In the genomic region with DNA sequence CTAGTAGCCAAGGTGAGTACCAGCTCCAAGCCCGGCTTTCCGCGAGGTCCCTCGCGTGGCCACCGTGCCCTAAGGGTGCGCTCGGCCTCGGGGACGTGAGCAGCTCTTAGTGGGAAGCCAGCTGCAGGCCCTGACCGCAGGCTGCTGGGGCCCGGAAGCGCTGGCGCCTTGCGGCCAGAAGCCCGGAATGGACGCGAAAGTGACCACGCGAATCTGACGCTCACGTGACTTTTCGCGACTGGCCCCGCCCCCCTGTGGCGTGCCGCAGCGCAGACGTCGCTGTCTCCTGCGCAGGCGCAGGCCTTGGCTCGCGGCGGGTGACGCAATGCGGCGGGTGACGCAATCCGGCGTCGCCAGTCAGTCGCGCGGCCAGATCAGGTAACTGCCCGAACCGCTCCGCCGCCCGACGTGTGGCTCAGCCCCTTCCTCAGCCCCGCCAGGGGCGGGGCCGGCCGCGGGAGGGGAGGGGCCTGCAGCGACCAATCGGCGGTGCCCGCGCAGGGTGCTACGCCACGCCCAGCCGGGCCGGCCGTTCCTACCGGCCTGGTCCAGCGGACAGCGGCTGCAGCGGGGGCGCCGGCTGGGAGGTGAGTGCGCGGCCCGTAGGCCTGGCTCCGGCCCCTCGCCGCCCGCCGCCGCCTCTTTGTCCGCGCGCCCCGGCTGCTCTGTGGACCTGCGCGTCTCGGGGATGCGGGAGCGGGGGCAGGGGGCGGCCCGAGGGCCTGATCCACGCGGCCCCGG, we compare ENCODE assay signal across 8 cellular contexts. TPM values are rescaled to one million over a fixed set of nuclear protein-coding genes. Genes with fewer than 3 reads are reported as not detected.
DNase-seq lines count a peak whose midpoint lies in the region; ATAC-seq and TF ChIP-seq lines count a peak whose summit lies in the region.

GZF1 (plus strand) TSS at position 532 of the 741 bp plus-strand sequence. CDS start 2,202 bp downstream, outside the sequence.

- peaks cover 0 to 31% (median 15%) of the 10 kb centered on the region in 4 donors for H3K4me1 ChIP-seq in right lobe of liver

- TF ChIP-seq CTCF in CD4-positive, alpha-beta T cell (IDR thresholded peaks at IDR 0.05) = peak; percentile 5
- TF ChIP-seq CTCF in right lobe of liver (IDR thresholded peaks at IDR 0.05) = no peak

- H3K9me3 Mint-ChIP-seq in CD4-positive, alpha-beta T cell = no peaks in the 10 kb centered on the region
- no peaks in the 10 kb centered on the region for H3K9me3 Mint-ChIP-seq in activated CD4-positive, alpha-beta memory T cell treated with anti-CD3 and anti-CD28 coated beads for 36 hours

- H3K4me3 ChIP-seq in right lobe of liver = peak within 1 kb of the TSS; percentile 76 to 88 (median 81)

- peak within 1 kb of the TSS; percentile 95 for H3K27ac ChIP-seq in CD4-positive, alpha-beta T cell (ENCODE audit: low read depth, low read length)
- peak within 1 kb of the TSS; percentile 99 to 100 (median 100) for H3K27ac ChIP-seq in right lobe of liver

- peaks cover 63% of the 10 kb centered on the region for H3K4me1 Mint-ChIP-seq in CD4-positive, alpha-beta T cell (ENCODE audit: low read depth)
- H3K4me1 Mint-ChIP-seq in activated CD4-positive, alpha-beta memory T cell treated with anti-CD3 and anti-CD28 coated beads for 36 hours (ENCODE audit: low read depth) = peaks cover 46% of the 10 kb centered on the region

- no peaks in the 10 kb centered on the region for H3K27me3 Mint-ChIP-seq in CD4-positive, alpha-beta T cell
- H3K27me3 Mint-ChIP-seq in activated CD4-positive, alpha-beta memory T cell treated with anti-CD3 and anti-CD28 coated beads for 36 hours = peaks cover 2% of the 10 kb centered on the region

- peaks cover 43% of the 10 kb centered on the region for H3K36me3 Mint-ChIP-seq in CD4-positive, alpha-beta T cell (ENCODE audit: low read depth)
- peaks cover 17% of the 10 kb centered on the region for H3K36me3 Mint-ChIP-seq in activated CD4-positive, alpha-beta memory T cell treated with anti-CD3 and anti-CD28 coated beads for 36 hours

- CTCF ChIA-PET in CD4-positive, alpha-beta T cell (lab: Charles Lee) = interaction anchor here (1.7 kb wide), 1 partner anchor 12 kb away, joined by 7 read pairs; no protein-coding TSS in a partner anchor
- CTCF ChIA-PET in activated CD4-positive, alpha-beta memory T cell treated with anti-CD3 and anti-CD28 coated beads for 36 hours (lab: Charles Lee) = interaction anchor here (1.1 to 2.3 kb wide), 2 partner anchors 12 to 60 kb away, joined by 5 to 8 read pairs; partner anchors contain the start of genes NAPB and NXT1

- intact Hi-C loops in CD4-positive, alpha-beta T cell (cut with DNase I, micrococcal nuclease) = loop anchor here (1.0 to 5.0 kb wide), 3 partner anchors 11 to 60 kb away; partner anchors contain the start of genes NAPB (in 1 of the 2) and NXT1 (in 1 of the 2)
- intact Hi-C loops in activated CD4-positive, alpha-beta memory T cell treated with anti-CD3 and anti-CD28 coated beads for 36 hours (cut with micrococcal nuclease) = loop anchor here (1.0 kb wide), 1 partner anchor 58 kb away; no protein-coding TSS in a partner anchor
- intact Hi-C loops in right lobe of liver (cut with DNase I) = no loop called here

- peak; percentile 95 to 99 (median 97) for DNase-seq in CD4-positive, alpha-beta T cell
- DNase-seq in HK-2 (ENCODE audit: unreplicated experiment) (peak; percentile 100), NCI-H82 treated with DMSO at 0.1 percent for 48 hours (lab: John Stamatoyannopoulos, UW; ENCODE audit: unreplicated experiment) (peak; percentile 90), dermis microvascular lymphatic vessel endothelial cell (ENCODE audit: low read depth in 2 of 2) (peak; percentile 94 to 99), right lobe of liver (peak; percentile 98 to 99 (median 99))
- peak; percentile 99 for DNase-seq in activated CD4-positive, alpha-beta memory T cell treated with anti-CD3 and anti-CD28 coated beads for 36 hours
- peak; percentile 98 for DNase-seq in stimulated activated CD4-positive, alpha-beta T cell treated with anti-CD3 and anti-CD28 coated beads, Interleukin-4, amount 100 ng/mL, for 24 hours

- H3K4me3 Mint-ChIP-seq in CD4-positive, alpha-beta T cell = peak within 1 kb of the TSS; percentile 98
- peak within 1 kb of the TSS; percentile 91 for H3K4me3 Mint-ChIP-seq in activated CD4-positive, alpha-beta memory T cell treated with anti-CD3 and anti-CD28 coated beads for 36 hours

- H3K27ac Mint-ChIP-seq in CD4-positive, alpha-beta T cell = peak within 1 kb of the TSS; percentile 99
- H3K27ac Mint-ChIP-seq in activated CD4-positive, alpha-beta memory T cell treated with anti-CD3 and anti-CD28 coated beads for 36 hours = peak within 1 kb of the TSS; percentile 93

- POLR2A ChIA-PET in CD4-positive, alpha-beta T cell (lab: Charles Lee) = interaction anchor here (0.6 to 2.1 kb wide), 4 partner anchors 9 to 59 kb away, joined by 3 to 61 read pairs (median 13); partner anchors contain the start of genes NAPB and NXT1
- POLR2A ChIA-PET in activated CD4-positive, alpha-beta memory T cell treated with anti-CD3 and anti-CD28 coated beads for 36 hours (lab: Charles Lee) = interaction anchor here (1.1 to 4.0 kb wide), 2 partner anchors 9 to 11 kb away, joined by 5 to 31 read pairs; partner anchors contain the start of gene NXT1

- H3K27me3 ChIP-seq in CD4-positive, alpha-beta T cell (ENCODE audit: control insufficient read depth, insufficient read depth, low read length) = no peaks in the 10 kb centered on the region
- H3K27me3 ChIP-seq in right lobe of liver = no peaks in the 10 kb centered on the region

- TF ChIP-seq POLR2A in right lobe of liver (IDR thresholded peaks at IDR 0.05) = peak; percentile 96

- 0% methylated on average over 12 of the region's 95 CpGs for WGBS in right lobe of liver (ENCODE audit: insufficient coverage, low coverage, low lambda C conversion rate, missing lambda C conversion rate)

- H3K36me3 ChIP-seq in right lobe of liver = peaks cover 0 to 8% (median 3%) of the 10 kb centered on the region in 4 donors

- ATAC-seq in CD4-positive, alpha-beta T cell (ENCODE audit: poor library complexity) = peak; percentile 75
- peak; percentile 66 for ATAC-seq in GM19455 (IDR thresholded peaks at IDR 0.05; ENCODE audit: unreplicated experiment)
- ATAC-seq in right lobe of liver = peak; percentile 84 to 94 (median 89)

- no peaks in the 10 kb centered on the region for H3K9me3 ChIP-seq in CD4-positive, alpha-beta T cell (ENCODE audit: control insufficient read depth, low read length)
- no peaks in the 10 kb centered on the region for H3K9me3 ChIP-seq in right lobe of liver

RNA-seq across cellular contexts. Expression of gene GZF1, which starts in this region (rescaled TPM):
- 10 to 100 TPM; 38.1 to 43.6 TPM for total RNA-seq in CD4-positive, alpha-beta T cell
- 1 to 10 TPM; 6.6 to 7.5 TPM for total RNA-seq in activated CD4-positive, alpha-beta memory T cell treated with anti-CD3 and anti-CD28 coated beads for 36 hours
- 14.6 and 22.5 TPM in 2 replicates for total RNA-seq in dermis microvascular lymphatic vessel endothelial cell
- total RNA-seq in right lobe of liver = 1 to 10 TPM; 3.5 to 9.6 (median 6.1) TPM

Comparison
In these comparisons a context has a peak if more than half of its experiments do, and no peak if none do; other contexts are left out.
1. Peak in every context shown above with its lines: DNase-seq, ATAC-seq, H3K4me3 ChIP-seq and H3K27ac ChIP-seq.
2. intact Hi-C loops: an anchor here in CD4-positive, alpha-beta T cell (1.0 to 5.0 kb wide) and activated CD4-positive, alpha-beta memory T cell treated with anti-CD3 and anti-CD28 coated beads for 36 hours (1.0 kb wide); none called in right lobe of liver.